15 cellular contexts compared by ENCODE assay signal in the genomic region with DNA sequence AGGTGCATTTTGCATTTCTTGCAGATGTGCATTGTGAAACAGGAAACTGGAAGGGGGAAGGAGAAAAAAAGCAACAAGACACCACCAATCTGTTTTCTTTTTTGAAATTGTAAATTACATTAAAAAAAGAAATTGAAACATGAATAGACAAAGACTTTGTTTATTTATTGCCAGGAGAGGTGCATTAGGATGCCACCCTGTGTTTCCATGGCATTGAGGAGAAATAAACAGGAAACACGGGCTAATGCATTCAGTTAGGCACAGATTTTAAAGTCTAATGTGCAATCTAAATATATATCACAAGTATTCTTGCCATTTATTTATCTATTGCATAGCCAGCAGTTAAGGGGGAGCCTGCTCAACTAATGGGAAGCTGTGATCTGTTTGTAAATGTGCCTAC.
"Had no signal": no experiment of that assay in that cellular context is flagged by ENCODE, and none has a peak within 500 bp of the region (broad histone marks: within the 10 kb centered on the region; RNA-seq: fewer than 3 reads in every experiment).

No MANE protein-coding gene starts in this region.

- H3K4me1 Mint-ChIP-seq: activated naive CD8-positive, alpha-beta T cell treated with anti-CD3 and anti-CD28 coated beads, Interleukin-2, amount 50 U/mL, for 24 hours; naive thymus-derived CD4-positive, alpha-beta T cell; stimulated activated naive CD8-positive, alpha-beta T cell treated with anti-CD3 and anti-CD28 coated beads, Interleukin-15, amount 100 ng/mL, for 72 hours had no signal

- H3K27me3 ChIP-seq: hepatocyte, neutrophil, testis, upper lobe of right lung had no signal

- H3K27ac ChIP-seq: hepatocyte, lower lobe of right lung, neutrophil, testis, upper lobe of right lung, WERI-Rb-1 had no signal

- H2AFZ ChIP-seq: hepatocyte had no signal

- H3K27ac Mint-ChIP-seq: activated CD8-positive, alpha-beta T cell treated with anti-CD3 and anti-CD28 coated beads for 36 hours; activated naive CD8-positive, alpha-beta T cell treated with anti-CD3 and anti-CD28 coated beads, Interleukin-2, amount 50 U/mL, for 24 hours; activated T-helper 1 cell treated with anti-CD3 and anti-CD28 coated beads, Interleukin-12 subunit alpha, Interleukin-12 subunit beta, Interleukin-2, Interleukin-4 antibody, amounts not matched to agents 30 ng/mL and 10 ng/mL and 1 ng/mL, durations not matched to agents 14 hours and 24 hours and 36 hours; naive thymus-derived CD4-positive, alpha-beta T cell; stimulated activated naive CD8-positive, alpha-beta T cell treated with anti-CD3 and anti-CD28 coated beads, Interleukin-15, amount 100 ng/mL, for 72 hours had no signal

- H3K4me3 ChIP-seq: hepatocyte, lower lobe of right lung, testis, upper lobe of right lung had no signal

- H3K4me3 Mint-ChIP-seq: activated CD8-positive, alpha-beta T cell treated with anti-CD3 and anti-CD28 coated beads for 36 hours; activated naive CD8-positive, alpha-beta T cell treated with anti-CD3 and anti-CD28 coated beads, Interleukin-2, amount 50 U/mL, for 24 hours; activated T-helper 1 cell treated with anti-CD3 and anti-CD28 coated beads, Interleukin-12 subunit alpha, Interleukin-12 subunit beta, Interleukin-2, Interleukin-4 antibody, amounts not matched to agents 30 ng/mL and 10 ng/mL and 1 ng/mL, durations not matched to agents 14 hours and 24 hours and 36 hours; naive thymus-derived CD4-positive, alpha-beta T cell; stimulated activated naive CD8-positive, alpha-beta T cell treated with anti-CD3 and anti-CD28 coated beads, Interleukin-15, amount 100 ng/mL, for 72 hours had no signal

- H3K4me1 ChIP-seq: lower lobe of right lung, testis, upper lobe of right lung had no signal

- H3K27me3 Mint-ChIP-seq: activated CD8-positive, alpha-beta T cell treated with anti-CD3 and anti-CD28 coated beads for 36 hours; activated naive CD8-positive, alpha-beta T cell treated with anti-CD3 and anti-CD28 coated beads, Interleukin-2, amount 50 U/mL, for 24 hours; naive thymus-derived CD4-positive, alpha-beta T cell; stimulated activated naive CD8-positive, alpha-beta T cell treated with anti-CD3 and anti-CD28 coated beads, Interleukin-15, amount 100 ng/mL, for 72 hours had no signal

- H3K36me3 ChIP-seq: lower lobe of right lung, neutrophil, upper lobe of right lung, WERI-Rb-1 had no signal

- H3K36me3 Mint-ChIP-seq: naive thymus-derived CD4-positive, alpha-beta T cell had no signal

- H3K79me2 ChIP-seq: hepatocyte had no signal

- H3K4me2 ChIP-seq: hepatocyte had no signal

- H3K9me3 Mint-ChIP-seq: activated CD8-positive, alpha-beta T cell treated with anti-CD3 and anti-CD28 coated beads for 36 hours; activated naive CD8-positive, alpha-beta T cell treated with anti-CD3 and anti-CD28 coated beads, Interleukin-2, amount 50 U/mL, for 24 hours; activated T-helper 1 cell treated with anti-CD3 and anti-CD28 coated beads, Interleukin-12 subunit alpha, Interleukin-12 subunit beta, Interleukin-2, Interleukin-4 antibody, amounts not matched to agents 30 ng/mL and 10 ng/mL and 1 ng/mL, durations not matched to agents 14 hours and 24 hours and 36 hours; stimulated activated naive CD8-positive, alpha-beta T cell treated with anti-CD3 and anti-CD28 coated beads, Interleukin-15, amount 100 ng/mL, for 72 hours had no signal

- ATAC-seq: activated CD8-positive, alpha-beta T cell treated with anti-CD3 and anti-CD28 coated beads for 36 hours; activated naive CD8-positive, alpha-beta T cell treated with anti-CD3 and anti-CD28 coated beads, Interleukin-2, amount 50 U/mL, for 24 hours; lower lobe of right lung; naive thymus-derived CD4-positive, alpha-beta T cell; stimulated activated naive CD8-positive, alpha-beta T cell treated with anti-CD3 and anti-CD28 coated beads, Interleukin-15, amount 100 ng/mL, for 72 hours; upper lobe of right lung had no signal

- H3K9me3 ChIP-seq: lower lobe of right lung, neutrophil, testis, upper lobe of right lung had no signal

- DNase-seq: activated CD4-positive, alpha-beta T cell treated with anti-CD3 and anti-CD28 coated beads for 4 hours; activated CD8-positive, alpha-beta memory T cell treated with anti-CD3 and anti-CD28 coated beads, Interleukin-2, amount 50 U/mL, for 4 hours; activated CD8-positive, alpha-beta T cell treated with anti-CD3 and anti-CD28 coated beads for 36 hours; activated naive CD4-positive, alpha-beta T cell treated with Interleukin-2 at 50 U/mL for 16 hours; activated naive CD8-positive, alpha-beta T cell treated with anti-CD3 and anti-CD28 coated beads, Interleukin-2, amount 50 U/mL, for 24 hours; lower lobe of right lung; naive thymus-derived CD4-positive, alpha-beta T cell; stimulated activated CD4-positive, alpha-beta T cell treated with anti-CD3 and anti-CD28 coated beads, Interleukin-4, amount 100 ng/mL, for 24 hours; stimulated activated naive CD8-positive, alpha-beta T cell treated with anti-CD3 and anti-CD28 coated beads, Interleukin-15, amount 100 ng/mL, for 72 hours; testis; upper lobe of right lung had no signal
